ENCODE assay signal across 8 cellular contexts in genomic region chr2:190646780-190647626, GRCh38. TPM values are rescaled to one million over a fixed set of nuclear protein-coding genes. Genes with fewer than 3 reads are reported as not detected.
DNase-seq lines count a peak whose midpoint lies in the region; ATAC-seq and TF ChIP-seq lines count a peak whose summit lies in the region.

No MANE protein-coding gene starts in this region.

- H3K27ac ChIP-seq in A673 (ENCODE audit: low read depth, low read length, poor library complexity, severe bottlenecking), result peak overlapping the region; percentile 35
- H3K27ac ChIP-seq in GM23248, result peak overlapping the region; percentile 73
- peak overlapping the region; percentile 51 for H3K27ac ChIP-seq in cingulate gyrus (ENCODE audit: low read depth, low read length)

- peak overlapping the region; percentile 80 for H3K4me2 ChIP-seq in GM23248 (ENCODE audit: unreplicated experiment)

- DNase-seq in A673 (ENCODE audit: low spot score), result peak; percentile 41
- DNase-seq in GM23248, result peak; percentile 65
- DNase-seq in naive thymus-derived CD8-positive, alpha-beta T cell, result no peak
- DNase-seq in AML-193 (lab: John Stamatoyannopoulos, UW), result no peak

- no peaks in the 10 kb centered on the region for H3K27me3 Mint-ChIP-seq in naive thymus-derived CD8-positive, alpha-beta T cell

- H2AFZ ChIP-seq in GM23248, result peak overlapping the region; percentile 19

- 15 to 16% methylated on average over 9 of the region's 9 CpGs for WGBS in GM23248 (ENCODE audit: low coverage in 1 of 2, low lambda C conversion rate in 2 of 2, missing lambda C conversion rate in 2 of 2), 2 experiments

- no peaks in the 10 kb centered on the region for H3K9me3 Mint-ChIP-seq in naive thymus-derived CD8-positive, alpha-beta T cell

- CTCF ChIA-PET in A673 (lab: Charles Lee), result no interaction called here

- H3K36me3 ChIP-seq in A673 (ENCODE audit: insufficient read depth, low read length, poor library complexity, severe bottlenecking) (no peaks in the 10 kb centered on the region), GM23248 (ENCODE audit: low read depth) (no peaks in the 10 kb centered on the region)

- intact Hi-C loops in A673 (cut with micrococcal nuclease; ENCODE audit: unreplicated experiment), result loop anchor here (5.0 to 10.0 kb wide), 2 partner anchors 115 to 368 kb away; partner anchors contain the start of genes NEMP2 and STAT1

- POLR2A ChIA-PET in A673 (lab: Charles Lee; ENCODE audit: low non-redundant PET), result no interaction called here
- POLR2A ChIA-PET in naive thymus-derived CD8-positive, alpha-beta T cell (lab: Charles Lee), result interaction anchor here (2.0 kb wide), 1 partner anchor 113 kb away, joined by 10 read pairs; the partner anchor contains the start of gene NEMP2

- peaks cover 12 to 42% (median 30%) of the 10 kb centered on the region in 4 donors for H3K4me1 Mint-ChIP-seq in naive thymus-derived CD8-positive, alpha-beta T cell

- H3K27ac Mint-ChIP-seq in naive thymus-derived CD8-positive, alpha-beta T cell, result peak overlapping the region; percentile 16 to 94 (median 86)

- H3K27me3 ChIP-seq in A673 (replicated peaks; ENCODE audit: insufficient read depth, low read depth, low read length, poor library complexity), result no peaks in the 10 kb centered on the region
- H3K27me3 ChIP-seq in GM23248 (replicated peaks; ENCODE audit: insufficient read depth), result no peaks in the 10 kb centered on the region

- no peaks in the 10 kb centered on the region for H3K9me2 ChIP-seq in GM23248 (ENCODE audit: insufficient read depth)

- peaks cover 37% of the 10 kb centered on the region for H3K4me1 ChIP-seq in A673 (ENCODE audit: insufficient read depth, low read length, poor library complexity, severe bottlenecking)
- H3K4me1 ChIP-seq in GM23248 (ENCODE audit: insufficient read depth), result peaks cover 28% of the 10 kb centered on the region

- H3K4me3 ChIP-seq in A673 (ENCODE audit: low read depth, low read length, poor library complexity, severe bottlenecking) (peak overlapping the region; percentile 65), GM23248 (peak overlapping the region; percentile 71)

- ATAC-seq in naive thymus-derived CD8-positive, alpha-beta T cell, result no peak
- ATAC-seq in HG02759 (IDR thresholded peaks at IDR 0.05; ENCODE audit: unreplicated experiment) (no peak), GM21576 (IDR thresholded peaks at IDR 0.05; ENCODE audit: unreplicated experiment) (no peak), HG03439 (IDR thresholded peaks at IDR 0.05; ENCODE audit: unreplicated experiment) (no peak)

- no peaks in the 10 kb centered on the region for H4K20me1 ChIP-seq in GM23248 (ENCODE audit: insufficient read depth)

- H3K36me3 Mint-ChIP-seq in naive thymus-derived CD8-positive, alpha-beta T cell, result no peaks in the 10 kb centered on the region

- no TSS peak for BruUV-seq in A673 (replicated peaks; lab: Mats Ljungman, UMichigan)

- H3K9me3 ChIP-seq in A673 (ENCODE audit: low read depth, low read length, poor library complexity, severe bottlenecking), result no peaks in the 10 kb centered on the region
- H3K9me3 ChIP-seq in GM23248 (ENCODE audit: low read depth), result no peaks in the 10 kb centered on the region

- in situ Hi-C loops in GM23248 (cut with MboI), result no loop called here

- TF ChIP-seq CTCF in A673 (conservative IDR thresholded peaks at IDR 0.05; ENCODE audit: low read depth, low read length), result no peak

- peaks cover 30% of the 10 kb centered on the region for H3F3A ChIP-seq in GM23248 (ENCODE audit: insufficient read depth)

- H3K4me3 Mint-ChIP-seq in naive thymus-derived CD8-positive, alpha-beta T cell, result peak overlapping the region in 7 of 10 donors; percentile 1 to 88 (median 41)

- H3K9ac ChIP-seq in GM23248, result peak overlapping the region; percentile 76

- H3K79me2 ChIP-seq in GM23248 (ENCODE audit: insufficient read depth), result peaks cover 22% of the 10 kb centered on the region

RNA-seq across cellular contexts. Expression of gene NAB1, which starts 1.9 kb away (rescaled TPM):
- 29.8 and 32.6 TPM in 2 replicates for total RNA-seq in A673 (2021)
- 44.1 and 48.3 TPM in 2 replicates for total RNA-seq in GM23248 (2014; rRNA removed; shearing (Covaris generic))
- 13.0 TPM in 2 replicates for polyA plus RNA-seq in GM23248 (2016; fragmentation: Nextera tagmentation; extraction: Ambion mirVana)
- total RNA-seq in naive thymus-derived CD8-positive, alpha-beta T cell, result 10 to 100 TPM; 20.1 to 24.3 TPM
- polyA plus RNA-seq in naive thymus-derived CD8-positive, alpha-beta T cell, result 1 to 10 TPM; 2.7 to 4.3 (median 3.7) TPM

Comparison
In these comparisons a context has a peak if more than half of its experiments do, and no peak if none do; other contexts are left out.
1. DNase-seq: peak in A673 (single experiment) and GM23248 (single experiment); none in naive thymus-derived CD8-positive, alpha-beta T cell (0 of 10) and AML-193 (0 of 2).
2. Peak in every context shown above with its lines, with median percentiles within 50 percentile points of each other: H3K27ac ChIP-seq.